Comparison of ENCODE assay signal across 28 cellular contexts in the genomic region with DNA sequence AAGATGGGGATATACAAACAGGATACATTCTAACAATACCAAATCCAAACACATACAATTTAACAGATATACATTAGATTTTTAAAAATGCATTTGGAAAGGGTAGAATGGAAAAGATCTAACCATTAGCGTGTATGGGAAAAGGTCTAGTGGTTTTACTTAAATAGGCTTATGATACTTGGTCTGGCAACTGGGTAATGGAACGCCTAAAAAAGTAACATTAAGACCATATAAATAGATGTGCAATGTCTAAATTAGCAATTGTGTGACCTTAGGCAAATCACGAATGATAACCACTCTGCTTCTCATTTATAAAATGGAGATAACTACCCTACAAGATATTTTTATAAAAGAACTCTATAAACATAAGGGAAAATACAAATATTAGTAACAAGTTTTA.
"Had no signal": no experiment of that assay in that cellular context is flagged by ENCODE, and none has a peak within 500 bp of the region (broad histone marks: within the 10 kb centered on the region; RNA-seq: fewer than 3 reads in every experiment).

No MANE protein-coding gene starts in this region.

- H3K4me3 Mint-ChIP-seq: immature natural killer cell; naive thymus-derived CD8-positive, alpha-beta T cell; nephron; neural crest cell had no signal

- H3K36me3 ChIP-seq: lower lobe of right lung, pancreas, prostate gland, right lobe of liver, stomach, thyroid gland, transverse colon, vagina had no signal

- H3K4me1 ChIP-seq: left lung, lower lobe of right lung, pancreas, prostate gland, testis, thyroid gland, upper lobe of left lung, vagina had no signal

- ATAC-seq: left colon; left lung; lower lobe of right lung; naive thymus-derived CD8-positive, alpha-beta T cell; pancreas; right lobe of liver had no signal

- H3K4me3 ChIP-seq: left lung, lower lobe of right lung, pancreas, prostate gland, right lobe of liver, smooth muscle cell, stomach, testis, thyroid gland, transverse colon, upper lobe of left lung, vagina had no signal

- H3K9me3 Mint-ChIP-seq: immature natural killer cell; naive thymus-derived CD8-positive, alpha-beta T cell; nephron; neural crest cell had no signal

- H3K27me3 Mint-ChIP-seq: naive thymus-derived CD8-positive, alpha-beta T cell had no signal

- H3K27ac Mint-ChIP-seq: naive thymus-derived CD8-positive, alpha-beta T cell; nephron had no signal

- DNase-seq: hypothalamus; immature natural killer cell; kidney; left colon; left lung; lower lobe of right lung; mammary epithelial cell; mesenchymal stem cell; naive thymus-derived CD8-positive, alpha-beta T cell; nucleus accumbens; pancreas; posterior cingulate gyrus; right lobe of liver; stimulated activated CD4-positive, alpha-beta T cell treated with anti-CD3 and anti-CD28 coated beads, Interleukin-1b, Interleukin-23, amount 100 ng/mL, for 48 hours; stimulated activated CD4-positive, alpha-beta T cell treated with anti-CD3 and anti-CD28 coated beads, Interleukin-2, amount 100 ng/mL, for 48 hours; stimulated activated CD4-positive, alpha-beta T cell treated with anti-CD3 and anti-CD28 coated beads, Interleukin-4, amount 100 ng/mL, for 4 hours; stimulated activated CD8-positive, alpha-beta memory T cell treated with anti-CD3 and anti-CD28 coated beads, Interleukin-4, amount 100 ng/mL, for 48 hours; stimulated activated naive CD4-positive, alpha-beta T cell; stomach; testis; thyroid gland; transverse colon; upper lobe of left lung had no signal

- H3K27ac ChIP-seq: left lung, lower lobe of right lung, pancreas, prostate gland, right lobe of liver, stomach, testis, thyroid gland, transverse colon, upper lobe of left lung, vagina had no signal

- H3K27me3 ChIP-seq: left lung, pancreas, right lobe of liver, stomach, testis, thyroid gland, transverse colon, upper lobe of left lung, vagina had no signal

- H3K9me3 ChIP-seq: left lung, lower lobe of right lung, pancreas, prostate gland, right lobe of liver, stomach, testis, thyroid gland, transverse colon, upper lobe of left lung, vagina had no signal

- H3K4me1 Mint-ChIP-seq: nephron had no signal
